ENCODE assay signal across 30 cellular contexts in the genomic region with DNA sequence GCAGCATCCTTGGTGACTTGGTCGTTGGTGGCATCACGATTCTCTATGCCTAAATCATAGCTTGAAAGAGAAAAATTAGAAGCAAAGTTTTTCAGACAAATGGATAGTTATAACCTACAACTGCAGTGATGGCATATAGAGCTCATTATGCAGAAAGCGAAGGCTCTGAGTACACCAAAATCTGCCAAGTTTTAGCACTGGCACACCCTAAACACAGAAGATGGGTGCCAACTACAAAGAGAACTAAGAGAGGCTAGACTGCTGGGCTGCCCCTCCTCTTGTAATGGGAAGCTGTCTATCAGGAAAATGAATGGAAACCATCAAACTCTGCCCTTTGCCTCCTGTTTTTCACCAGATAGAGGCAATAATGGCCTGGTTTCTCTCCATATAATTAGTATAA. TPM values are rescaled to one million over a fixed set of nuclear protein-coding genes. Genes with fewer than 3 reads are reported as not detected.
"Had no signal": no experiment of that assay in that cellular context is flagged by ENCODE, and none has a peak within 500 bp of the region (broad histone marks: within the 10 kb centered on the region; RNA-seq: fewer than 3 reads in every experiment).

No MANE protein-coding gene starts in this region.

- H3K9me3 ChIP-seq: ovary, psoas muscle, stomach, suprapubic skin, testis, tibial artery, transverse colon, upper lobe of right lung, uterus had no signal

- H3K9ac ChIP-seq: neural progenitor cell, parathyroid adenoma had no signal

- DNase-seq: naive thymus-derived CD4-positive, alpha-beta T cell; natural killer cell; occipital lobe; ovary; posterior cingulate gyrus; psoas muscle; right cardiac atrium; stimulated activated CD4-positive, alpha-beta T cell treated with anti-CD3 and anti-CD28 coated beads, Interleukin-15, amount 100 ng/mL, for 24 hours; stimulated activated CD4-positive, alpha-beta T cell treated with anti-CD3 and anti-CD28 coated beads, Interleukin-2, amount 100 ng/mL, for 24 hours; stimulated activated CD4-positive, alpha-beta T cell treated with anti-CD3 and anti-CD28 coated beads, Interleukin-2, amount 100 ng/mL, for 48 hours; stimulated activated CD4-positive, alpha-beta T cell treated with anti-CD3 and anti-CD28 coated beads, Interleukin-4, amount 100 ng/mL, for 24 hours; stimulated activated naive B cell treated with anti-CD40 and anti-IgM and Interleukin-4, amounts not matched to agents 10 μg/mL and 1 μg/mL and 100 μg/mL, for 72 hours; stimulated activated naive CD4-positive, alpha-beta T cell treated with Interleukin-2 at 50 U/mL for 16 hours; stomach; substantia nigra; testis; tibial artery; transverse colon; upper lobe of right lung; uterus had no signal

- H3K79me2 ChIP-seq: parathyroid adenoma had no signal

- H3K4me3 ChIP-seq: neural progenitor cell, ovary, psoas muscle, skin epidermis, smooth muscle cell, stomach, suprapubic skin, testis, tibial artery, transverse colon, upper lobe of right lung, uterus had no signal

- H3K27ac ChIP-seq: neural progenitor cell, parathyroid adenoma, psoas muscle, skin epidermis, stomach, suprapubic skin, testis, tibial artery, transverse colon, upper lobe of right lung, uterus had no signal

- H3K27me3 ChIP-seq: neural progenitor cell, ovary, stomach, suprapubic skin, testis, tibial artery, transverse colon, upper lobe of right lung, uterus had no signal

- ATAC-seq: naive thymus-derived CD4-positive, alpha-beta T cell; natural killer cell; psoas muscle; right cardiac atrium; sciatic nerve; stimulated activated effector memory CD8-positive, alpha-beta T cell treated with anti-CD3 and anti-CD28 coated beads, Interleukin-12 subunit alpha, Interleukin-12 subunit beta, amount 100 ng/mL, for 72 hours; stimulated activated naive B cell treated with anti-CD40 and anti-IgM and Interleukin-4, amounts not matched to agents 10 μg/mL and 1 μg/mL and 100 μg/mL, for 72 hours; upper lobe of right lung had no signal

- H2AFZ ChIP-seq: neural progenitor cell, parathyroid adenoma had no signal

- H3K4me2 ChIP-seq: neural progenitor cell, smooth muscle cell had no signal

- H3K36me3 ChIP-seq: ovary, uterus had no signal

RNA-seq across cellular contexts. Expression of gene C2orf80, which starts 58.8 kb away (rescaled TPM):
- total RNA-seq: naive thymus-derived CD4-positive, alpha-beta T cell; natural killer cell; osteoblast; ovary; progenitor cell of endocrine pancreas; psoas muscle; renal cortical epithelial cell; right cardiac atrium; sciatic nerve; smooth muscle cell; stomach; suprapubic skin; testis; transverse colon; upper lobe of right lung; uterus had no signal
